Comparison of ENCODE assay signal across 1 cellular context in genomic region chr19:13057147-13057572, GRCh38.
TF ChIP-seq lines count a peak whose summit lies in the region.

No MANE protein-coding gene starts in this region.

TF ChIP-seq in HCT116, 20 proteins besides CTCF, POLR2A, EP300 and RAD21:
- TF ChIP-seq POLR2AphosphoS5 (IDR thresholded peaks at IDR 0.05; ENCODE audit: low read depth, low read length) (no peak), JUND (IDR thresholded peaks at IDR 0.05) (no peak), FOSL1 (IDR thresholded peaks at IDR 0.05; ENCODE audit: low read depth) (no peak), CEBPB (IDR thresholded peaks at IDR 0.05; ENCODE audit: low read depth) (no peak), TCF7L2 (IDR thresholded peaks at IDR 0.05; ENCODE audit: borderline replicate concordance, extremely low read depth, insufficient read depth, insufficient read length) (no peak), ZFX (IDR thresholded peaks at IDR 0.05) (no peak), ZNF274 (IDR thresholded peaks at IDR 0.05; ENCODE audit: low read depth, low read length) (no peak), EZH2 (IDR thresholded peaks at IDR 0.05) (no peak), SRF (IDR thresholded peaks at IDR 0.05; ENCODE audit: low read depth) (no peak)
- TF ChIP-seq, protein P1, sequence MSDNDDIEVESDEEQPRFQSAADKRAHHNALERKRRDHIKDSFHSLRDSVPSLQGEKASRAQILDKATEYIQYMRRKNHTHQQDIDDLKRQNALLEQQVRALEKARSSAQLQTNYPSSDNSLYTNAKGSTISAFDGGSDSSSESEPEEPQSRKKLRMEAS (IDR thresholded peaks at IDR 0.05), result no peak
